ENCODE assay signal across 6 cellular contexts in the genomic region with DNA sequence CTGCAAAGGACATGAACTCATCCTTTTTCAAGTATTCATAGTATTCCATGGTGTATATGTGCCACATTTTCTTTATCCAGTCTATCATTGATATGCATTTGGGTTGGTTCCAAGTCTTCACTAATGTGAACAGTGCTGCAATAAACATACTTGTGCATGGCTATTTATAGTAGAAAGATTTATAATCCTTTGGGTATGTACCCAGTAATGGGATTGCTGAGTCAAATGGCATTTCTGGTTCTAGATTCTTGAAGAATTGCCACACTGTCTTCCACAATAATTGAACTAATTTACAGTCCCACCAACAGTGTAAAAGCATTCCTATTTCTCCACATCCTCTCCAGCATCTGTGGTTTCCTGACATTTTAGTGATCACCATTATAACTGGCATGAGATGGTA.
DNase-seq lines count a peak whose midpoint lies in the region; FAIRE-seq and TF ChIP-seq lines count a peak whose summit lies in the region.
"Not testable (repeated sequence)": the region's sequence is repeated elsewhere in the genome, so short reads cannot be mapped to it uniquely, and the experiment has no call there.

No MANE protein-coding gene starts in this region.

- TF ChIP-seq POLR2A in H54 (IDR thresholded peaks at IDR 0.05; ENCODE audit: low read depth, low read length) = not testable (repeated sequence)

- not testable (repeated sequence) for DNase-seq in H54 (ENCODE audit: insufficient read length, low spot score)
- DNase-seq in HS-5 (ENCODE audit: low read depth) (peak; percentile 15), RPMI7951 (ENCODE audit: low read depth) (peak; percentile 41), astrocyte of the hippocampus (ENCODE audit: low read depth, low spot score) (peak; percentile 20), foreskin melanocyte (peak; percentile 81), non-pigmented ciliary epithelial cell (ENCODE audit: low read depth) (peak; percentile 2)

- FAIRE-seq in H54 (lab: Jason Lieb, UNC) = peak; percentile 41
